ENCODE assay signal across 8 cellular contexts in the genomic region with DNA sequence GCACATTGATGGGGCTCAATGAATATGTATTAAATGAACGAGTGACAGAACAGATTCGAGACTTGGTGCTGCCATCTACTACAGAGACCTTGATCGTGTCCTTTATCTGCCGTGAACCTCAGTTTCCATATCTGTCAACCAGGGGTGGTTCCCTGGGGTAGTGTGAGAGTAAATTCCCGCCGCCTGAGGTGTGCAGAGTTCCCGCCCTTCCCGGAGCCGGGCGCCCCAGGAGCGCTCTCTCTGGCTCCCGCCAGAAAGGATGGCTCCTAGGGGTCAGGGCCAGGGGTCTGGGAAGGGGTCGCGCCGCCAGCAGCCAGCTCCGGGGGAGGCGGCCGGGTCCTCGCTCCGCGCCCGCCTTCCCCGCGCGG. TPM values are rescaled to one million over a fixed set of nuclear protein-coding genes. Genes with fewer than 3 reads are reported as not detected.
DNase-seq lines count a peak whose midpoint lies in the region; ATAC-seq and TF ChIP-seq lines count a peak whose summit lies in the region.

No MANE protein-coding gene starts in this region.

- no peak overlapping the region for H3K27ac ChIP-seq in ovary

- H3K27me3 ChIP-seq in MG63 (no peaks in the 10 kb centered on the region), ovary (no peaks in the 10 kb centered on the region)

- H3K36me3 ChIP-seq in MG63 (no peaks in the 10 kb centered on the region), ovary (no peaks in the 10 kb centered on the region)

- TF ChIP-seq POLR2A in ovary (IDR thresholded peaks at IDR 0.05): no peak

- 4 to 9% (median 7%) methylated on average over 15 to 25 of the region's 25 CpGs for WGBS in ovary, 3 donors

- H3K9me3 ChIP-seq in MG63 (no peaks in the 10 kb centered on the region), ovary (no peaks in the 10 kb centered on the region)

- intact Hi-C loops in ovary (cut with DNase I): loop anchor here in 1 of 4 donors (10.0 kb wide), 1 partner anchor 49 kb away; no protein-coding TSS in a partner anchor

- TF ChIP-seq EP300 in ovary (IDR thresholded peaks at IDR 0.05): no peak

- peaks cover 5% of the 10 kb centered on the region for H3K4me1 ChIP-seq in ovary (ENCODE audit: insufficient read depth)

- peak; percentile 18 for ATAC-seq in esophagus mucosa

- H3K4me3 ChIP-seq in GM08714 (ENCODE audit: low read length) (peak overlapping the region; percentile 16; the same call in 1 of the 2 replicates), MG63 (peak overlapping the region; percentile 66), ovary (peak overlapping the region; percentile 65)

- DNase-seq in MG63 (no peak), ovary (no peak), glomerular visceral epithelial cell (ENCODE audit: extremely low spot score) (no peak), NCI-H446 treated with DMSO at 0.1 percent for 48 hours (lab: John Stamatoyannopoulos, UW) (no peak), HT-29 (ENCODE audit: low spot score) (no peak), OCI-M1 (lab: John Stamatoyannopoulos, UW) (no peak)

- peak in 1 of 3 donors; percentile 18 for TF ChIP-seq CTCF in ovary (IDR thresholded peaks at IDR 0.05)

RNA-seq across cellular contexts. Expression of a gene that starts 0.3 kb away (rescaled TPM):
- total RNA-seq in MG63 (2014; rRNA removed; shearing (Covaris generic); ENCODE audit: low replicate concordance): 1.5 and 3.9 TPM in 2 replicates
- total RNA-seq in esophagus mucosa (0.56 TPM), ovary (10 to 100 TPM in 2 of 7 donors, 1 to 10 TPM in 5; 2.5 to 15.3 (median 8.8) TPM)
- polyA plus RNA-seq in ovary: 1 to 10 TPM; 3.1 to 6.8 TPM
- 1.4 and 2.1 TPM in 2 replicates for total RNA-seq in HT-29 (2014; rRNA removed; shearing (Covaris generic))

Comparison
In these comparisons a context has a peak if more than half of its experiments do, and no peak if none do; other contexts are left out.
1. H3K4me3 ChIP-seq: peak in every context shown above with its lines; median percentile 66 in MG63; 65 in ovary; 16 in GM08714.